1 cellular context compared by ENCODE assay signal in the genomic region with DNA sequence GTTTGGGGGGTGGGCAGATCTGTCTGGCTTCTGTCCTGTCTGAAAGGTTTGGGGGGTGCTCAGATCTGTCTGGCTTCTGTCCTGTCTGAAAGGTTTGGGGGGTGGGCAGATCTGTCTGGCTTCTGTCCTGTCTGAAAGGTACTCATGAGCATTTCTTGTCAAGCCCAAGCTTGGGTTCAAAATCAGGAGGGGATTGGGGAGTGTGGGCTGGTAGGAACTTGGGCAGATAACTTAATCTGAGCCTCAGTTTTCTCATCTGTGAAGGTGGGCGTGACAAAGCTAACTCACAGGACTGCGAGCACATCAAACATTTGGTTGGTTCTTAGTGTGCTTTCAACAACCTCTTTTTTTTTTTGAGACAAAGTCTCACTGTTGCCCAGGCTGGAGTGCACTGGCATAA.
TF ChIP-seq lines count a peak whose summit lies in the region.

No MANE protein-coding gene starts in this region.

TF ChIP-seq in GM12878, 131 proteins besides CTCF, POLR2A, EP300 and RAD21:
- TF ChIP-seq, protein P1, sequence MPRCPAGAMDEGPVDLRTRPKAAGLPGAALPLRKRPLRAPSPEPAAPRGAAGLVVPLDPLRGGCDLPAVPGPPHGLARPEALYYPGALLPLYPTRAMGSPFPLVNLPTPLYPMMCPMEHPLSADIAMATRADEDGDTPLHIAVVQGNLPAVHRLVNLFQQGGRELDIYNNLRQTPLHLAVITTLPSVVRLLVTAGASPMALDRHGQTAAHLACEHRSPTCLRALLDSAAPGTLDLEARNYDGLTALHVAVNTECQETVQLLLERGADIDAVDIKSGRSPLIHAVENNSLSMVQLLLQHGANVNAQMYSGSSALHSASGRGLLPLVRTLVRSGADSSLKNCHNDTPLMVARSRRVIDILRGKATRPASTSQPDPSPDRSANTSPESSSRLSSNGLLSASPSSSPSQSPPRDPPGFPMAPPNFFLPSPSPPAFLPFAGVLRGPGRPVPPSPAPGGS (IDR thresholded peaks at IDR 0.05; ENCODE audit: borderline replicate concordance, insufficient read depth, low read depth, low read length, poor library complexity, severe bottlenecking), result no peak
- no peak for TF ChIP-seq CHD1 (IDR thresholded peaks at IDR 0.05; ENCODE audit: low read depth, low read length)
